Comparison of ENCODE assay signal across 26 cellular contexts in the genomic region with DNA sequence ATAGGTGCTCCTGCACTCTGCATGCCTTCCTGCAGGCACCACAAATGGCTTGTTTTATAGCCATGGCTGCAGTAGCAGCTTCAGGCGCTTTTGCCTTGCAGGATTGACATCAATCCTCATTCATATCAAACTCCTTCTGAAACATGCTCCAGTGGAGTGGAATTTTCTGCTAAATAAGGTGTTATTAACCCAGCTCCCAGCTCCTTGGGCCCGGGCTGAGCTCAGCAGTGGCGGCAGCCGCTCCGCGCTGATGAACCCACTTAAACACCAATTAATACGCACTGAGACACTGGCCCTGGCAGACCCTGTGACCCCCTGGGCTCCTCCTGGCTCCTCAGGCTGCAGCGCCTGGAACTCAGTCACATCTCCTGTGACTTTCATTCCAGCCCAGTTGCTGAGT.
"Had no signal": no experiment of that assay in that cellular context is flagged by ENCODE, and none has a peak within 500 bp of the region (broad histone marks: within the 10 kb centered on the region; RNA-seq: fewer than 3 reads in every experiment).

No MANE protein-coding gene starts in this region.

- H3K4me3 ChIP-seq: coronary artery, heart left ventricle, neural progenitor cell, right lobe of liver, testis, transverse colon had no signal

- H3K27me3 ChIP-seq: brain microvascular endothelial cell, foreskin keratinocyte, neural progenitor cell, right lobe of liver, testis had no signal

- H3K27ac ChIP-seq: brain microvascular endothelial cell, coronary artery, foreskin keratinocyte, heart left ventricle, neural progenitor cell, right lobe of liver, testis, transverse colon had no signal

- DNase-seq: activated CD4-positive, alpha-beta memory T cell treated with anti-CD3 and anti-CD28 coated beads for 36 hours; activated CD4-positive, CD25-positive, alpha-beta regulatory T cell treated with anti-CD3 and anti-CD28 coated beads, Interleukin-2, amount 50 U/mL, for 72 hours; activated CD8-positive, alpha-beta memory T cell treated with anti-CD3 and anti-CD28 coated beads, Interleukin-2, amount 50 U/mL, for 4 hours; activated effector memory CD4-positive, alpha-beta T cell treated with anti-CD3 and anti-CD28 coated beads, Interleukin-2, amount 50 U/mL, for 16 hours; activated naive CD4-positive, alpha-beta T cell treated with anti-CD3 and anti-CD28 coated beads, Interleukin-2, amount 10 ng/mL, durations not matched to agents 7 days and 5 days; activated naive CD8-positive, alpha-beta T cell treated with anti-CD3 and anti-CD28 coated beads, Interleukin-2, amount 10 ng/mL, durations not matched to agents 7 days and 5 days; activated T-cell treated with anti-CD3 and anti-CD28 coated beads, Interleukin-2, amount 50 U/mL, for 1 hour; brain microvascular endothelial cell; endodermal cell; foreskin keratinocyte; heart left ventricle; hypothalamus; immature natural killer cell; kidney; left colon; midbrain; naive thymus-derived CD8-positive, alpha-beta T cell; occipital lobe; right lobe of liver; stimulated activated CD4-positive, alpha-beta T cell treated with anti-CD3 and anti-CD28 coated beads, Interleukin-2, amount 100 ng/mL, for 48 hours; stimulated activated naive CD8-positive, alpha-beta T cell treated with anti-CD3 and anti-CD28 coated beads, Interleukin-15, Interleukin-2, amounts not matched to agents 100 U/mL and 50 U/mL, for 24 hours; T-helper 2 cell; testis; transverse colon had no signal
